ENCODE assay signal across 8 cellular contexts in genomic region chr6:18323935-18324707, GRCh38. TPM values are rescaled to one million over a fixed set of nuclear protein-coding genes. Genes with fewer than 3 reads are reported as not detected.
DNase-seq lines count a peak whose midpoint lies in the region; ATAC-seq and TF ChIP-seq lines count a peak whose summit lies in the region.

No MANE protein-coding gene starts in this region.

- H3K27me3 ChIP-seq in PC-3 (ENCODE audit: low read length) (no peaks in the 10 kb centered on the region), lower lobe of right lung (ENCODE audit: low read depth) (no peaks in the 10 kb centered on the region)

- no peaks in the 10 kb centered on the region for H3F3A ChIP-seq in PC-3 (ENCODE audit: low read length, unreplicated experiment)

- peak; percentile 62 for ATAC-seq in GM19328 (IDR thresholded peaks at IDR 0.05; ENCODE audit: unreplicated experiment)
- ATAC-seq in PC-3: peak; percentile 72
- peak; percentile 81 for ATAC-seq in lower lobe of right lung

- POLR2A ChIA-PET in PC-3 (lab: Charles Lee; ENCODE audit: unreplicated experiment): no interaction called here

- H4K20me1 ChIP-seq in PC-3 (ENCODE audit: low read length): no peaks in the 10 kb centered on the region

- H3K36me3 ChIP-seq in PC-3 (ENCODE audit: low read depth, low read length) (no peaks in the 10 kb centered on the region), lower lobe of right lung (no peaks in the 10 kb centered on the region)

- H3K4me1 Mint-ChIP-seq in dendritic cell treated with granulocyte-macrophage colony-stimulating factor and Interleukin-4, amounts not matched to agents 40 ng/mL and 50 ng/mL, for 4 days (ENCODE audit: low read depth): peaks cover 51% of the 10 kb centered on the region

- H3K9me3 Mint-ChIP-seq in dendritic cell treated with granulocyte-macrophage colony-stimulating factor and Interleukin-4, amounts not matched to agents 40 ng/mL and 50 ng/mL, for 4 days: no peaks in the 10 kb centered on the region

- H3K36me3 Mint-ChIP-seq in dendritic cell treated with granulocyte-macrophage colony-stimulating factor and Interleukin-4, amounts not matched to agents 40 ng/mL and 50 ng/mL, for 4 days (ENCODE audit: low read depth): no peaks in the 10 kb centered on the region

- BruUV-seq in PC-3 (replicated peaks; lab: Mats Ljungman, UMichigan): no TSS peak

- no peaks in the 10 kb centered on the region for H3K79me2 ChIP-seq in PC-3 (ENCODE audit: low read length)

- H3K9me2 ChIP-seq in PC-3 (replicated peaks; ENCODE audit: low read length): no peaks in the 10 kb centered on the region

- no peak overlapping the region for H2AFZ ChIP-seq in PC-3 (ENCODE audit: low read length)

- no peak overlapping the region for H3K27ac ChIP-seq in PC-3 (ENCODE audit: low read length)
- no peak overlapping the region for H3K27ac ChIP-seq in lower lobe of right lung

- H3K9ac ChIP-seq in PC-3 (ENCODE audit: low read length): no peak overlapping the region

- H3K4me3 Mint-ChIP-seq in dendritic cell treated with granulocyte-macrophage colony-stimulating factor and Interleukin-4, amounts not matched to agents 40 ng/mL and 50 ng/mL, for 4 days: no peak overlapping the region

- intact Hi-C loops in PC-3 (cut with micrococcal nuclease): loop anchor here (1.0 kb wide), 1 partner anchor 180 kb away; no protein-coding TSS in a partner anchor
- intact Hi-C loops in dendritic cell treated with granulocyte-macrophage colony-stimulating factor and Interleukin-4, amounts not matched to agents 40 ng/mL and 50 ng/mL, for 4 days (cut with micrococcal nuclease): loop anchor here (1.0 to 10.0 kb wide), 4 partner anchors 62 to 180 kb away; partner anchors contain the start of genes DEK, KDM1B and TPMT
- intact Hi-C loops in lower lobe of right lung (cut with DNase I): loop anchor here (5.0 kb wide), 1 partner anchor 178 kb away; no protein-coding TSS in a partner anchor

- peak overlapping the region; percentile 63 for H3K27ac Mint-ChIP-seq in dendritic cell treated with granulocyte-macrophage colony-stimulating factor and Interleukin-4, amounts not matched to agents 40 ng/mL and 50 ng/mL, for 4 days

- H3K4me1 ChIP-seq in PC-3 (ENCODE audit: insufficient read depth, low read length) (peaks cover 11% of the 10 kb centered on the region), lower lobe of right lung (peaks cover 15% of the 10 kb centered on the region)

- H3K9me3 ChIP-seq in PC-3 (ENCODE audit: low read length) (no peaks in the 10 kb centered on the region), lower lobe of right lung (no peaks in the 10 kb centered on the region)

- no peaks in the 10 kb centered on the region for H3K27me3 Mint-ChIP-seq in dendritic cell treated with granulocyte-macrophage colony-stimulating factor and Interleukin-4, amounts not matched to agents 40 ng/mL and 50 ng/mL, for 4 days

- no peak overlapping the region for H3K4me3 ChIP-seq in PC-3 (ENCODE audit: low read length)
- no peak overlapping the region for H3K4me3 ChIP-seq in lower lobe of right lung

- H3K4me2 ChIP-seq in PC-3 (ENCODE audit: low read length): no peak overlapping the region

- CTCF ChIA-PET in PC-3 (lab: Charles Lee): interaction anchor here (0.6 to 0.7 kb wide), 2 partner anchors 85 to 177 kb away, joined by 7 to 9 read pairs; no protein-coding TSS in a partner anchor

- DNase-seq in COR-L47 (lab: John Stamatoyannopoulos, UW) (peak; percentile 69), Kasumi-1 (lab: John Stamatoyannopoulos, UW) (peak; percentile 64 to 81), PC-3 (peak; percentile 78), lower lobe of right lung (no peak), cerebellar nuclear complex (lab: John Stamatoyannopoulos, UW) (no peak)
- no peak for DNase-seq in stimulated activated CD4-positive, alpha-beta T cell treated with anti-CD3 and anti-CD28 coated beads, Interleukin-12 subunit alpha, Interleukin-12 subunit beta, amount 100 ng/mL, for 4 hours

- TF ChIP-seq CTCF in PC-3 (conservative IDR thresholded peaks at IDR 0.05; ENCODE audit: low read depth, low read length) (peak; percentile 86), lower lobe of right lung (IDR thresholded peaks at IDR 0.05) (peak; percentile 73)

RNA-seq across cellular contexts. Expression of gene DEK, which starts 59.8 kb away (rescaled TPM):
- total RNA-seq in PC-3 (2014; rRNA removed) (155 and 170 TPM in 2 replicates), lower lobe of right lung (78.5 TPM)

Comparison
In these comparisons a context has a peak if more than half of its experiments do, and no peak if none do; other contexts are left out.
1. DNase-seq: peak in COR-L47 (single experiment), Kasumi-1 (2 of 2) and PC-3 (single experiment); none in lower lobe of right lung (single experiment), stimulated activated CD4-positive, alpha-beta T cell treated with anti-CD3 and anti-CD28 coated beads, Interleukin-12 subunit alpha, Interleukin-12 subunit beta, amount 100 ng/mL, for 4 hours (single experiment) and cerebellar nuclear complex (0 of 2).
2. Peak in every context shown above with its lines, with median percentiles within 50 percentile points of each other: ATAC-seq.